12 cellular contexts compared by ENCODE assay signal in genomic region chr5:150540615-150541396, GRCh38. TPM values are rescaled to one million over a fixed set of nuclear protein-coding genes. Genes with fewer than 3 reads are reported as not detected.
A peak's percentile ranks its signal among the peaks of the same experiment; 100 is the strongest.
DNase-seq lines count a peak whose midpoint lies in the region; ATAC-seq, FAIRE-seq and TF ChIP-seq lines count a peak whose summit lies in the region.
"Had no signal": no experiment of that assay in that cellular context is flagged by ENCODE, and none has a peak within 500 bp of the region (broad histone marks: within the 10 kb centered on the region; RNA-seq: fewer than 3 reads in every experiment).

No MANE protein-coding gene starts in this region.

- H3K9me1 ChIP-seq in keratinocyte (ENCODE audit: control insufficient read depth, extremely low read depth, insufficient read depth, low read length), result no peaks in the 10 kb centered on the region

- H3K79me2 ChIP-seq in keratinocyte (ENCODE audit: control insufficient read depth, insufficient read depth, low read length), result no peaks in the 10 kb centered on the region

- ATAC-seq in HG03469 (IDR thresholded peaks at IDR 0.05; ENCODE audit: unreplicated experiment) (no peak), HG02623 (IDR thresholded peaks at IDR 0.05; ENCODE audit: unreplicated experiment) (no peak)
- ATAC-seq: K562 had no signal

- H3K9ac ChIP-seq in keratinocyte (ENCODE audit: control insufficient read depth, extremely low read depth, insufficient read depth, low read length), result peak overlapping the region; percentile 22

- peak overlapping the region; percentile 20 for H3K4me2 ChIP-seq in keratinocyte (ENCODE audit: control insufficient read depth, extremely low read depth, insufficient read depth, low read depth, low read length)

- H3K4me3 ChIP-seq in bronchial epithelial cell (ENCODE audit: low read depth, low read length), result no peak overlapping the region
- H3K4me3 ChIP-seq in keratinocyte (ENCODE audit: control insufficient read depth in 2 of 3, extremely low read depth in 1 of 3, insufficient read depth in 2 of 3, low read depth in 1 of 3, low read length in 3 of 3), result no peak overlapping the region
- H3K4me3 ChIP-seq: K562 had no signal

- DNase-seq in HCEC 1CT (peak; percentile 93), bronchial epithelial cell (ENCODE audit: low read depth) (peak; percentile 93), keratinocyte (ENCODE audit: low read depth, low spot score) (no peak), stromal cell of bone marrow (ENCODE audit: low read depth) (peak; percentile 76), NCI-H1436 (lab: John Stamatoyannopoulos, UW) (no peak)
- DNase-seq in activated naive CD4-positive, alpha-beta T cell treated with anti-CD3 and anti-CD28 coated beads, Interleukin-2, amount 50 U/mL, for 16 hours, result no peak
- DNase-seq: activated T-cell treated with anti-CD3 and anti-CD28 coated beads, Interleukin-2, amount 50 U/mL, for 24 hours; hippocampal formation; SHP77 treated with DMSO at 0.1 percent for 48 hours had no signal

- H3K36me3 ChIP-seq in bronchial epithelial cell (ENCODE audit: control insufficient read depth, insufficient read depth, low read length), result peaks cover 37% of the 10 kb centered on the region
- peaks cover 36 to 44% of the 10 kb centered on the region in 2 experiments for H3K36me3 ChIP-seq in keratinocyte (ENCODE audit: control insufficient read depth in 2 of 2, extremely low read depth in 1 of 2, insufficient read depth in 2 of 2, low read length in 2 of 2)

- H2AFZ ChIP-seq in keratinocyte (ENCODE audit: control insufficient read depth, low read length), result no peak overlapping the region

- H3K27me3 ChIP-seq in bronchial epithelial cell (ENCODE audit: control insufficient read depth, insufficient read depth, low read length) (no peaks in the 10 kb centered on the region), keratinocyte (ENCODE audit: control insufficient read depth, extremely low read depth, insufficient read depth, low read length) (no peaks in the 10 kb centered on the region)

- H3K9me3 ChIP-seq in keratinocyte (ENCODE audit: control insufficient read depth, low read depth, low read length), result no peaks in the 10 kb centered on the region

- H3K4me1 ChIP-seq in keratinocyte (ENCODE audit: control insufficient read depth, extremely low read depth, insufficient read depth, low read length), result peaks cover 23% of the 10 kb centered on the region

- TF ChIP-seq CTCF in bronchial epithelial cell (IDR thresholded peaks at IDR 0.05; ENCODE audit: insufficient read depth, low read length, severe bottlenecking) (no peak), keratinocyte (optimal IDR thresholded peaks at IDR 0.05 in 1 of 3, IDR thresholded peaks at IDR 0.05 in 1 of 3, conservative IDR thresholded peaks at IDR 0.05 in 1 of 3; ENCODE audit: extremely low read depth in 1 of 3, insufficient read depth in 2 of 3, low read length in 3 of 3) (no peak)

- dilution Hi-C loops in keratinocyte (cut with MboI; ENCODE audit: extremely low pct_ligation_motif_present, low sequenced_read_pairs), result no loop called here

- FAIRE-seq in bronchial epithelial cell (lab: Jason Lieb, UNC) (no peak), keratinocyte (lab: Jason Lieb, UNC) (peak; percentile 81)
- FAIRE-seq: K562 had no signal

- H3K27ac ChIP-seq in keratinocyte (ENCODE audit: control insufficient read depth, insufficient read depth, low read length), result peak overlapping the region; percentile 65

- no peaks in the 10 kb centered on the region for H4K20me1 ChIP-seq in keratinocyte (ENCODE audit: control insufficient read depth, extremely low read depth, insufficient read depth, low read length)

RNA-seq across cellular contexts. Expression of gene NDST1, which starts 32.9 kb away (rescaled TPM):
- 17.1 and 33.3 TPM in 2 replicates for total RNA-seq in bronchial epithelial cell
- polyA plus RNA-seq in keratinocyte, result 24.9 to 43.5 TPM (median 36.2 TPM) in 3 replicates
- polyA plus RNA-seq in keratinocyte (2011; ENCODE audit: low read depth), result 8.3 TPM
- polyA plus RNA-seq in keratinocyte (2011; cell fraction: cytosol; rRNA removed), result 31.9 and 37.2 TPM in 2 replicates
- 106 and 123 TPM in 2 replicates for polyA plus RNA-seq in keratinocyte (2011; cell fraction: nucleus; rRNA removed)
- 21.8 and 60.7 TPM in 2 replicates for polyA plus RNA-seq in keratinocyte (2012; ENCODE audit: low replicate concordance)
- polyA minus RNA-seq in keratinocyte, result 60.2 to 180 TPM (median 69.9 TPM) in 3 replicates
- polyA minus RNA-seq in keratinocyte (2011; cell fraction: cytosol; rRNA and poly(A)+ RNA removed), result 62.7 TPM
- 122 and 151 TPM in 2 replicates for polyA minus RNA-seq in keratinocyte (2011; cell fraction: nucleus; rRNA and poly(A)+ RNA removed)

Comparison
In these comparisons a context has a peak if more than half of its experiments do, and no peak if none do; other contexts are left out.
1. DNase-seq: peak in HCEC 1CT (single experiment), bronchial epithelial cell (single experiment) and stromal cell of bone marrow (single experiment); none in keratinocyte (single experiment), activated naive CD4-positive, alpha-beta T cell treated with anti-CD3 and anti-CD28 coated beads, Interleukin-2, amount 50 U/mL, for 16 hours (single experiment) and NCI-H1436 (single experiment).